ENCODE assay signal across 23 cellular contexts in genomic region chr13:99172951-99173350, GRCh38.
"Had no signal": no experiment of that assay in that cellular context is flagged by ENCODE, and none has a peak within 500 bp of the region (broad histone marks: within the 10 kb centered on the region; RNA-seq: fewer than 3 reads in every experiment).

No MANE protein-coding gene starts in this region.

- H3K9me3 ChIP-seq: colonic mucosa, esophagus muscularis mucosa, esophagus squamous epithelium, gastrocnemius medialis, gastroesophageal sphincter, heart left ventricle, heart right ventricle had no signal

- ATAC-seq: effector memory CD8-positive, alpha-beta T cell; esophagus mucosa; foreskin keratinocyte; gastrocnemius medialis; gastroesophageal sphincter; heart left ventricle; heart right ventricle had no signal

- H3K4me1 ChIP-seq: colonic mucosa, foreskin keratinocyte, gastrocnemius medialis, gastroesophageal sphincter had no signal

- DNase-seq: colonic mucosa; cortex of kidney; dermis blood vessel endothelial cell; dorsolateral prefrontal cortex; effector CD4-positive, alpha-beta T cell; effector CD8-positive, alpha-beta T cell; effector memory CD4-positive, alpha-beta T cell; effector memory CD8-positive, alpha-beta T cell; endodermal cell; erythroblast; esophagus squamous epithelium; foreskin fibroblast; foreskin keratinocyte; foreskin melanocyte; gastrocnemius medialis; glutamatergic neuron; heart left ventricle; heart right ventricle had no signal

- H3K4me3 ChIP-seq: colonic mucosa, coronary artery, dorsolateral prefrontal cortex, esophagus muscularis mucosa, esophagus squamous epithelium, gastrocnemius medialis, gastroesophageal sphincter, heart left ventricle, heart right ventricle had no signal

- H3K27ac ChIP-seq: colonic mucosa, coronary artery, dorsolateral prefrontal cortex, epithelial cell of prostate, esophagus muscularis mucosa, esophagus squamous epithelium, foreskin keratinocyte, gastrocnemius medialis, gastroesophageal sphincter, heart left ventricle, heart right ventricle had no signal

- H3K36me3 ChIP-seq: colonic mucosa, esophagus muscularis mucosa, esophagus squamous epithelium, gastrocnemius medialis, gastroesophageal sphincter, heart left ventricle, heart right ventricle had no signal

- H3K27me3 ChIP-seq: colonic mucosa, foreskin keratinocyte, gastrocnemius medialis had no signal
